Comparison of ENCODE assay signal across 8 cellular contexts in genomic region chr22:19085233-19086043, GRCh38. TPM values are rescaled to one million over a fixed set of nuclear protein-coding genes. Genes with fewer than 3 reads are reported as not detected.
DNase-seq lines count a peak whose midpoint lies in the region; ATAC-seq and TF ChIP-seq lines count a peak whose summit lies in the region.

No MANE protein-coding gene starts in this region.

- peak; percentile 60 for ATAC-seq in GM19463 (IDR thresholded peaks at IDR 0.05; ENCODE audit: unreplicated experiment)
- ATAC-seq in GM19328 (IDR thresholded peaks at IDR 0.05; ENCODE audit: unreplicated experiment) = no peak

- H3K4me3 ChIP-seq in mammary epithelial cell (replicated peaks in 1 of 3; ENCODE audit: insufficient read depth in 1 of 3, low read depth in 2 of 3, low read length in 3 of 3) (no peak overlapping the region), prostate gland (no peak overlapping the region)

- dilution Hi-C loops in mammary epithelial cell (cut with HindIII; ENCODE audit: low sequenced_read_pairs) = no loop called here

- peak; percentile 82 for DNase-seq in AML-193 (lab: John Stamatoyannopoulos, UW)
- peak; percentile 31 for DNase-seq in NCI-H2196 (lab: John Stamatoyannopoulos, UW; ENCODE audit: unreplicated experiment)
- peak; percentile 16 for DNase-seq in mammary epithelial cell
- DNase-seq in lung microvascular endothelial cell (ENCODE audit: low read depth in 2 of 2) = peak; percentile 47 to 59
- no peak for DNase-seq in prostate gland (ENCODE audit: low spot score)
- DNase-seq in substantia nigra (lab: John Stamatoyannopoulos, UW) = no peak

- in situ Hi-C loops in mammary epithelial cell (cut with MboI; ENCODE audit: low sequenced_read_pairs in 2 of 2) = no loop called here

- BruUV-seq in mammary epithelial cell (replicated peaks; lab: Mats Ljungman, UMichigan) = no TSS peak

- no peaks in the 10 kb centered on the region for H4K20me1 ChIP-seq in mammary epithelial cell (ENCODE audit: insufficient read depth, low read length)

- no peak overlapping the region for H2AFZ ChIP-seq in mammary epithelial cell (ENCODE audit: low read depth, low read length)

- CTCF ChIA-PET in mammary epithelial cell (lab: Charles Lee; ENCODE audit: low non-redundant PET) = no interaction called here

- H3K4me1 ChIP-seq in mammary epithelial cell (ENCODE audit: insufficient read depth, low read length) (peaks cover 2% of the 10 kb centered on the region), prostate gland (replicated peaks) (no peaks in the 10 kb centered on the region)

- H3K79me2 ChIP-seq in mammary epithelial cell (ENCODE audit: insufficient read depth, low read length) = peaks cover 52% of the 10 kb centered on the region

- no peak overlapping the region for H3K4me2 ChIP-seq in mammary epithelial cell (ENCODE audit: insufficient read depth, low read depth, low read length)

- H3K9ac ChIP-seq in mammary epithelial cell (ENCODE audit: insufficient read depth, low read length) = no peak overlapping the region

- H3K27me3 ChIP-seq in mammary epithelial cell (ENCODE audit: insufficient read depth, low read length) (no peaks in the 10 kb centered on the region), prostate gland (replicated peaks; ENCODE audit: insufficient read depth) (no peaks in the 10 kb centered on the region)

- intact Hi-C loops in mammary epithelial cell (cut with micrococcal nuclease) = loop anchor here (10.0 kb wide), 1 partner anchor 131 kb away; no protein-coding TSS in a partner anchor
- intact Hi-C loops in prostate gland (cut with DNase I) = no loop called here

- H3K36me3 ChIP-seq in mammary epithelial cell (ENCODE audit: insufficient read depth, low read length) (peaks cover 3% of the 10 kb centered on the region), prostate gland (no peaks in the 10 kb centered on the region)

- H3K27ac ChIP-seq in mammary epithelial cell (ENCODE audit: insufficient read depth, low read depth, low read length) (no peak overlapping the region), prostate gland (no peak overlapping the region), substantia nigra (ENCODE audit: low read depth, low read length, poor library complexity, severe bottlenecking) (no peak overlapping the region)

- 0% methylated on average over 1 of the region's 1 CpG for WGBS in mammary epithelial cell (ENCODE audit: low coverage, missing lambda C conversion rate)
- WGBS in prostate gland = 48% methylated on average over 1 of the region's 1 CpG

- TF ChIP-seq CTCF in mammary epithelial cell (conservative IDR thresholded peaks at IDR 0.05 in 1 of 2, IDR thresholded peaks at IDR 0.05 in 1 of 2; ENCODE audit: extremely low read depth in 1 of 2, insufficient read depth in 1 of 2, low read depth in 1 of 2, low read length in 2 of 2) (peak; percentile 35 to 55), prostate gland (IDR thresholded peaks at IDR 0.05) (no peak)

- TF ChIP-seq POLR2A in prostate gland (IDR thresholded peaks at IDR 0.05) = no peak

- no peaks in the 10 kb centered on the region for H3K9me3 ChIP-seq in mammary epithelial cell (replicated peaks; ENCODE audit: insufficient read depth, low read length)
- H3K9me3 ChIP-seq in prostate gland = no peaks in the 10 kb centered on the region

RNA-seq across cellular contexts. Expression of gene DGCR2, which starts 36.8 kb away (rescaled TPM):
- total RNA-seq in mammary epithelial cell (10 to 100 TPM; 66.1 to 80.9 TPM), lung microvascular endothelial cell (28.3 and 37.5 TPM in 2 replicates), prostate gland (100 to 1,000 TPM in 1 of 2 donors, 10 to 100 TPM in 1; 94.3 to 107 TPM)
- 66.8 TPM for polyA plus RNA-seq in mammary epithelial cell
- 107 TPM for polyA minus RNA-seq in mammary epithelial cell

RNA-seq across cellular contexts. Expression of gene TSSK2, which starts 45.7 kb away (rescaled TPM):
- under 1 TPM in 1 of 2 donors, not detected in 1; 0.16 TPM for total RNA-seq in mammary epithelial cell
- polyA plus RNA-seq in mammary epithelial cell = not detected
- not detected for polyA minus RNA-seq in mammary epithelial cell
- total RNA-seq in lung microvascular endothelial cell = not detected in 2 replicates
- 1 to 10 TPM in 1 of 2 donors, not detected in 1; 8.0 TPM for total RNA-seq in prostate gland

RNA-seq across cellular contexts. Expression of gene ESS2, which starts 59.0 kb away (rescaled TPM):
- 10 to 100 TPM; 12.0 to 17.6 TPM for total RNA-seq in mammary epithelial cell
- 14.6 TPM for polyA plus RNA-seq in mammary epithelial cell
- 8.0 TPM for polyA minus RNA-seq in mammary epithelial cell
- 3.3 and 4.2 TPM in 2 replicates for total RNA-seq in lung microvascular endothelial cell
- 10 to 100 TPM; 19.4 to 21.2 TPM for total RNA-seq in prostate gland

Comparison
In these comparisons a context has a peak if more than half of its experiments do, and no peak if none do; other contexts are left out.
1. DNase-seq: peak in AML-193 (2 of 2), NCI-H2196 (single experiment), mammary epithelial cell (single experiment) and lung microvascular endothelial cell (2 of 2); none in prostate gland (single experiment) and substantia nigra (0 of 49).
2. CTCF ChIP-seq: peak in mammary epithelial cell (2 of 2); none in prostate gland (0 of 4).